26 cellular contexts compared by ENCODE assay signal in genomic region chr9:72919246-72919945, GRCh38. TPM values are rescaled to one million over a fixed set of nuclear protein-coding genes. Genes with fewer than 3 reads are reported as not detected.
A peak's percentile ranks its signal among the peaks of the same experiment; 100 is the strongest.
DNase-seq lines count a peak whose midpoint lies in the region; ATAC-seq, FAIRE-seq and TF ChIP-seq lines count a peak whose summit lies in the region.
"Had no signal": no experiment of that assay in that cellular context is flagged by ENCODE, and none has a peak within 500 bp of the region (broad histone marks: within the 10 kb centered on the region; RNA-seq: fewer than 3 reads in every experiment).

No MANE protein-coding gene starts in this region.

- H4K20me1 ChIP-seq in HepG2 (ENCODE audit: insufficient read depth, low read length) = no peaks in the 10 kb centered on the region
- H4K20me1 ChIP-seq: BLaER1 treated with 17β-estradiol and CSF1 and Interleukin-3, amounts not matched to agents 10 nM and 100 nM had no signal

- TF ChIP-seq CTCF in HepG2 (CRISPR knock-in tag; IDR thresholded peaks at IDR 0.05) = no peak
- no peak for TF ChIP-seq CTCF in right lobe of liver (IDR thresholded peaks at IDR 0.05)
- TF ChIP-seq CTCF in uterus (IDR thresholded peaks at IDR 0.05) = no peak
- TF ChIP-seq CTCF in esophagus squamous epithelium (IDR thresholded peaks at IDR 0.05) = no peak

- no peak for TF ChIP-seq RAD21 in HepG2 (CRISPR knock-in tag; IDR thresholded peaks at IDR 0.05)

- H3K4me1 ChIP-seq in HepG2 (ENCODE audit: insufficient read depth, low read length) (no peaks in the 10 kb centered on the region), right lobe of liver (peaks cover 0 to 3% (median 0%) of the 10 kb centered on the region in 4 donors), muscle layer of colon (ENCODE audit: insufficient read depth, low read length) (peaks cover 9% of the 10 kb centered on the region), uterus (no peaks in the 10 kb centered on the region), esophagus squamous epithelium (peaks cover 0 to 2% (median 0%) of the 10 kb centered on the region in 3 donors)
- H3K4me1 ChIP-seq: BE2C; BLaER1 treated with 17β-estradiol and CSF1 and Interleukin-3, amounts not matched to agents 10 nM and 100 nM; HAP-1 had no signal

- H3K27me3 ChIP-seq in HepG2 (ENCODE audit: control insufficient read depth in 1 of 2, insufficient read depth in 2 of 2, low read length in 2 of 2) (no peaks in the 10 kb centered on the region), right lobe of liver (no peaks in the 10 kb centered on the region), muscle layer of colon (ENCODE audit: control insufficient read depth in 1 of 2, insufficient read depth in 2 of 2, low read length in 2 of 2) (no peaks in the 10 kb centered on the region), uterus (no peaks in the 10 kb centered on the region), esophagus squamous epithelium (no peaks in the 10 kb centered on the region)
- H3K27me3 ChIP-seq: BE2C; BLaER1 treated with 17β-estradiol and CSF1 and Interleukin-3, amounts not matched to agents 10 nM and 100 nM had no signal

- no peak overlapping the region for H2AFZ ChIP-seq in HepG2 (ENCODE audit: low read length)

- TSS peak; percentile 2 for BruUV-seq in HepG2 (replicated peaks; lab: Mats Ljungman, UMichigan)

- H3K9me3 ChIP-seq in HepG2 (ENCODE audit: low read length) (no peaks in the 10 kb centered on the region), right lobe of liver (no peaks in the 10 kb centered on the region), muscle layer of colon (ENCODE audit: low read length) (no peaks in the 10 kb centered on the region), uterus (no peaks in the 10 kb centered on the region), esophagus squamous epithelium (no peaks in the 10 kb centered on the region)
- H3K9me3 ChIP-seq: BE2C; BLaER1 treated with 17β-estradiol and CSF1 and Interleukin-3, amounts not matched to agents 10 nM and 100 nM; HAP-1 had no signal

- H3K27ac ChIP-seq in HepG2 (ENCODE audit: extremely low read length, insufficient read depth, low read length) (no peak overlapping the region), right lobe of liver (peak overlapping the region in 1 of 3 donors; percentile 19), muscle layer of colon (ENCODE audit: low read depth, low read length) (peak overlapping the region; percentile 20), uterus (peak overlapping the region; percentile 12 to 17), esophagus squamous epithelium (no peak overlapping the region)
- H3K27ac ChIP-seq: 22Rv1; BLaER1 treated with 17β-estradiol and CSF1 and Interleukin-3, amounts not matched to agents 10 nM and 100 nM had no signal

- H3K4me2 ChIP-seq in HepG2 (ENCODE audit: low read depth, low read length) = no peak overlapping the region
- H3K4me2 ChIP-seq: BLaER1 treated with 17β-estradiol and CSF1 and Interleukin-3, amounts not matched to agents 10 nM and 100 nM; GM23338 had no signal

- TF ChIP-seq EP300 in HepG2 (IDR thresholded peaks at IDR 0.05; ENCODE audit: low read depth in 2 of 2, low read length in 2 of 2) (no peak), HepG2 (CRISPR knock-in tag; IDR thresholded peaks at IDR 0.05; ENCODE audit: borderline replicate concordance) (no peak)

- CTCF ChIA-PET in HepG2 (lab: Yijun Ruan, JAX; ENCODE audit: low intra/inter-chr PET ratio, low total read pairs) = no interaction called here

- in situ Hi-C loops in HepG2 (cut with HindIII; ENCODE audit: extremely low pct_ligation_motif_present, low pct_unique_long_range_greater_than_20kb) = no loop called here

- 97% methylated on average over 4 of the region's 4 CpGs for WGBS in HepG2 (ENCODE audit: low lambda C conversion rate)
- WGBS in right lobe of liver (ENCODE audit: insufficient coverage, low coverage, low lambda C conversion rate, missing lambda C conversion rate) = 82% methylated on average over 4 of the region's 4 CpGs
- WGBS in esophagus squamous epithelium, 2 donors = 87 to 94% methylated on average over 4 of the region's 4 CpGs

- no peak overlapping the region for H3K9ac ChIP-seq in HepG2 (ENCODE audit: insufficient read depth, low read depth, low read length)
- H3K9ac ChIP-seq in muscle layer of colon (ENCODE audit: low read length) = no peak overlapping the region
- H3K9ac ChIP-seq: BLaER1 treated with 17β-estradiol and CSF1 and Interleukin-3, amounts not matched to agents 10 nM and 100 nM had no signal

- ATAC-seq in HepG2 (no peak), right lobe of liver (no peak)

- no peak for TF ChIP-seq POLR2A in HepG2 (IDR thresholded peaks at IDR 0.05; ENCODE audit: insufficient read depth in 1 of 2, low read depth in 2 of 2, low read length in 2 of 2)
- TF ChIP-seq POLR2A in right lobe of liver (IDR thresholded peaks at IDR 0.05) = no peak
- TF ChIP-seq POLR2A in uterus (IDR thresholded peaks at IDR 0.05) = no peak
- TF ChIP-seq POLR2A in esophagus squamous epithelium (IDR thresholded peaks at IDR 0.05) = no peak

- H3K36me3 ChIP-seq in HepG2 (replicated peaks in 1 of 2; ENCODE audit: control insufficient read depth in 1 of 2, insufficient read depth in 2 of 2, low read length in 2 of 2) (peaks cover 16 to 77% of the 10 kb centered on the region in 2 experiments), right lobe of liver (peaks cover 0 to 98% (median 39%) of the 10 kb centered on the region in 4 donors), muscle layer of colon (ENCODE audit: insufficient read depth, low read length) (peaks cover 57% of the 10 kb centered on the region), uterus (no peaks in the 10 kb centered on the region), esophagus squamous epithelium (peaks cover 0 to 12% (median 0%) of the 10 kb centered on the region in 3 donors)
- H3K36me3 ChIP-seq: BE2C; BLaER1 treated with 17β-estradiol and CSF1 and Interleukin-3, amounts not matched to agents 10 nM and 100 nM; HAP-1 had no signal

- no peaks in the 10 kb centered on the region for H3K79me2 ChIP-seq in HepG2 (ENCODE audit: insufficient read depth, low read length)

- DNase-seq in HepG2 (ENCODE audit: low spot score) (no peak), right lobe of liver (no peak), uterus (no peak), NOMO-1 treated with DMSO at 0.1 percent for 48 hours (lab: John Stamatoyannopoulos, UW; ENCODE audit: unreplicated experiment) (no peak), esophagus squamous epithelium (lab: John Stamatoyannopoulos, UW) (no peak)
- DNase-seq: ACHN; AML-193; BE2C; CD4-positive, alpha-beta T cell; CD8-positive, alpha-beta memory T cell; DMS 273 treated with DMSO at 0.1 percent for 48 hours; DMS53; DMS79 treated with DMSO at 0.1 percent for 48 hours; GF-D8; HFFc6 had no signal

- H3K4me3 ChIP-seq in HepG2 (replicated peaks in 1 of 3; ENCODE audit: insufficient read depth in 1 of 3, low read depth in 2 of 3, low read length in 3 of 3) (no peak overlapping the region), right lobe of liver (no peak overlapping the region), muscle layer of colon (ENCODE audit: low read depth in 1 of 2, low read length in 2 of 2) (no peak overlapping the region), uterus (no peak overlapping the region), esophagus squamous epithelium (no peak overlapping the region)
- H3K4me3 ChIP-seq: BLaER1 treated with 17β-estradiol and CSF1 and Interleukin-3, amounts not matched to agents 10 nM and 100 nM; GM23338; HAP-1 had no signal

- intact Hi-C loops in HepG2 (cut with micrococcal nuclease; ENCODE audit: unreplicated experiment) (no loop called here), right lobe of liver (cut with DNase I) (no loop called here), uterus (cut with DNase I; ENCODE audit: low total_unique reads) (no loop called here), esophagus squamous epithelium (cut with DNase I) (no loop called here)

- POLR2A ChIA-PET in HepG2 (lab: Yijun Ruan, JAX) = no interaction called here

- no peak for FAIRE-seq in HepG2 (lab: Jason Lieb, UNC)
- FAIRE-seq: A204.1, D721Med, GM12891, GM18507 had no signal

TF ChIP-seq in HepG2, 621 proteins besides CTCF, POLR2A, EP300 and RAD21:
- no peak for TF ChIP-seq POLR2AphosphoS5 (IDR thresholded peaks at IDR 0.05; ENCODE audit: low read depth, low read length)
- TF ChIP-seq RBM22 (optimal IDR thresholded peaks at IDR 0.05; ENCODE audit: low read length) = peak; percentile 40

RNA-seq across cellular contexts. Expression of gene ALDH1A1, which starts 33.5 kb away (rescaled TPM):
- 439 and 686 TPM in 2 replicates for total RNA-seq in HepG2 (2016; rRNA removed; fragmentation: Illumina TruSeq; extraction: Trizol)
- 23.4 and 28.1 TPM in 2 replicates for total RNA-seq in HepG2 (2016; cell fraction: cytosol; rRNA removed; fragmentation: Illumina TruSeq; extraction: Trizol; ENCODE audit: low read depth)
- total RNA-seq in HepG2 (2016; cell fraction: insoluble cytoplasmic fraction; rRNA removed; fragmentation: Illumina TruSeq; extraction: Trizol) = 431 and 688 TPM in 2 replicates
- 55.9 and 65.7 TPM in 2 replicates for total RNA-seq in HepG2 (2016; cell fraction: membrane; rRNA removed; fragmentation: Illumina TruSeq; extraction: Trizol)
- 230 and 235 TPM in 2 replicates for total RNA-seq in HepG2 (2016; cell fraction: nucleus; rRNA removed; fragmentation: Illumina TruSeq; extraction: Trizol)
- polyA plus RNA-seq in HepG2 (2011; rRNA removed) = 50.0 and 88.2 TPM in 2 replicates
- 43.0 and 53.0 TPM in 2 replicates for polyA plus RNA-seq in HepG2 (2011; cell fraction: cytosol; rRNA removed)
- polyA plus RNA-seq in HepG2 (2011; cell fraction: nucleus; rRNA removed) = 15.1 and 17.0 TPM in 2 replicates
- polyA plus RNA-seq in HepG2 (2012) = 160 and 206 TPM in 2 replicates
- polyA plus RNA-seq in HepG2 (2016; cell fraction: cytosol; fragmentation: Illumina TruSeq; extraction: Trizol; ENCODE audit: low read depth) = 21.3 and 24.3 TPM in 2 replicates
- 619 and 655 TPM in 2 replicates for polyA plus RNA-seq in HepG2 (2016; cell fraction: insoluble cytoplasmic fraction; fragmentation: Illumina TruSeq; extraction: Trizol; ENCODE audit: low read depth)
- polyA plus RNA-seq in HepG2 (2016; cell fraction: membrane; fragmentation: Illumina TruSeq; extraction: Trizol; ENCODE audit: low read depth) = 40.3 and 48.6 TPM in 2 replicates
- 212 and 215 TPM in 2 replicates for polyA plus RNA-seq in HepG2 (2016; cell fraction: nucleus; fragmentation: Illumina TruSeq; extraction: Trizol; ENCODE audit: insufficient read depth, low read depth)
- 40.3 TPM in 1 of 2 replicates, not detected in the other for polyA minus RNA-seq in HepG2 (2011; rRNA and poly(A)+ RNA removed; ENCODE audit: low replicate concordance)
- 50.9 and 76.9 TPM in 2 replicates for polyA minus RNA-seq in HepG2 (2011; cell fraction: cytosol; rRNA and poly(A)+ RNA removed)
- 88.4 and 90.4 TPM in 2 replicates for polyA minus RNA-seq in HepG2 (2011; cell fraction: nucleus; rRNA and poly(A)+ RNA removed)
- 1,000 to 10,000 TPM in 1 of 6 experiments, 100 to 1,000 TPM in 5; 309 to 1,702 (median 521) TPM for total RNA-seq in right lobe of liver
- 100 to 1,000 TPM in 3 of 4 donors, 10 to 100 TPM in 1; 87.9 to 287 (median 166) TPM for total RNA-seq in uterus
- 10 to 100 TPM in 3 of 4 donors, 1 to 10 TPM in 1; 2.9 to 56.6 (median 27.5) TPM for total RNA-seq in esophagus squamous epithelium
- total RNA-seq: Daoy, G401 had no signal
- polyA plus RNA-seq: CD8-positive, alpha-beta memory T cell had no signal

Comparison
In these comparisons a context has a peak if more than half of its experiments do, and no peak if none do; other contexts are left out.
1. H3K27ac ChIP-seq: peak in muscle layer of colon (single experiment) and uterus (2 of 2); none in HepG2 (single experiment) and esophagus squamous epithelium (0 of 4).